Comparison of ENCODE assay signal across 12 cellular contexts in the genomic region with DNA sequence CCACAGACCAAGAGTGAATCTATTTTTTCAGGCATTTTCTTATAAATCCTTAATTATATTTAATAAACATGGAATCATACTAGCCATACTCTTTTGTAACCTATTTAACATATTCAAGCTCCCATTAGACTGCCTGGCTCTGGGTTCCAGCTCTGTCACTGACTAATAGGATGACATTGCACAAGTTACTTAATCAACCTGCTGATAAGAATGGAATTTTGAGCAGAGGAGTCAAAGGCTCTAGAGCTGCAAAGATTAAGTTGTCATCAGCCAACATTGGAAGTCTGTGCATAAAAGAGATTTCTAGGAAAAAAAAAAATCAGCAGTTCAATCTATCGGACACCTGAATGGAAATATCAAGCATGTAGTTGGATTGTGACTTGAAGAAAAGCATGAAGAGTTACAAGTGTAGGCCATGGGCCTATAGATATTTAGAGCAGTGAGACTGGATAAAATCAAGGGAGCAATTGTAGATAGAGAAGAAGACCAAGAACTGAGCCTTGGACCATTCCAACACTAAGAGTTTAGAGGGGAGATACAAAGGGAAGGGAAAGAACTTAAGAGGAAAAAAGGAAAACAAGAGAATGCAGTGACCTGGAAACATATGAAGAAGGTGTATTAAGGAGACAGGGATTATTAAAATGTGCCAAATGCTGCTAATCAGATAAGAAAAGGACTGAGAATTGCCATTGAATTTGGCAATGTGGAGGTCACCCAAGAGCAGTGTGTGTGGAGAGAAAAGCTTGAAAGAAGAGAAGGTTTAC. TPM values are rescaled to one million over a fixed set of nuclear protein-coding genes. Genes with fewer than 3 reads are reported as not detected.
DNase-seq lines count a peak whose midpoint lies in the region; ATAC-seq and TF ChIP-seq lines count a peak whose summit lies in the region.
"Had no signal": no experiment of that assay in that cellular context is flagged by ENCODE, and none has a peak within 500 bp of the region (broad histone marks: within the 10 kb centered on the region; RNA-seq: fewer than 3 reads in every experiment).

No MANE protein-coding gene starts in this region.

- no peak for TF ChIP-seq POLR2A in breast epithelium (IDR thresholded peaks at IDR 0.05)

- BruUV-seq in MCF 10A (replicated peaks; lab: Mats Ljungman, UMichigan) = TSS peak; percentile 72

- peaks cover 70% of the 10 kb centered on the region for H3K4me1 Mint-ChIP-seq in MCF 10A (ENCODE audit: insufficient read depth, unreplicated experiment)
- H3K4me1 Mint-ChIP-seq in activated naive CD8-positive, alpha-beta T cell treated with anti-CD3 and anti-CD28 coated beads, Interleukin-2, amount 50 U/mL, for 24 hours = peaks cover 13% of the 10 kb centered on the region

- H3K4me1 ChIP-seq in breast epithelium (no peaks in the 10 kb centered on the region), muscle layer of colon (ENCODE audit: insufficient read depth, low read length) (peaks cover 5% of the 10 kb centered on the region)

- no peaks in the 10 kb centered on the region for H3K36me3 Mint-ChIP-seq in MCF 10A (ENCODE audit: insufficient read depth, unreplicated experiment)
- H3K36me3 Mint-ChIP-seq in activated naive CD8-positive, alpha-beta T cell treated with anti-CD3 and anti-CD28 coated beads, Interleukin-2, amount 50 U/mL, for 24 hours (ENCODE audit: low read depth) = no peaks in the 10 kb centered on the region

- H3K27ac ChIP-seq in breast epithelium (peak overlapping the region in 1 of 2 donors; percentile 4), muscle layer of colon (ENCODE audit: low read depth, low read length) (peak overlapping the region; percentile 14)
- H3K27ac ChIP-seq: neutrophil had no signal

- POLR2A ChIA-PET in MCF 10A (lab: Yijun Ruan, JAX) = interaction anchor here (0.7 to 11.4 kb wide), 20 partner anchors 8 to 1413 kb away, joined by 3 to 305 read pairs (median 4); a partner anchor contains a TSS

- peak overlapping the region; percentile 11 for H3K4me3 Mint-ChIP-seq in MCF 10A (ENCODE audit: unreplicated experiment)
- no peak overlapping the region for H3K4me3 Mint-ChIP-seq in activated naive CD8-positive, alpha-beta T cell treated with anti-CD3 and anti-CD28 coated beads, Interleukin-2, amount 50 U/mL, for 24 hours

- H3K27me3 Mint-ChIP-seq in MCF 10A (ENCODE audit: insufficient read depth, unreplicated experiment) = no peaks in the 10 kb centered on the region
- peaks cover 8% of the 10 kb centered on the region for H3K27me3 Mint-ChIP-seq in activated naive CD8-positive, alpha-beta T cell treated with anti-CD3 and anti-CD28 coated beads, Interleukin-2, amount 50 U/mL, for 24 hours

- no peak overlapping the region for H3K9ac ChIP-seq in muscle layer of colon (ENCODE audit: low read length)

- H3K27me3 ChIP-seq in breast epithelium (no peaks in the 10 kb centered on the region), muscle layer of colon (ENCODE audit: control insufficient read depth in 1 of 2, insufficient read depth in 2 of 2, low read length in 2 of 2) (no peaks in the 10 kb centered on the region)
- H3K27me3 ChIP-seq: neutrophil had no signal

- no peak for ATAC-seq in GM18517 (IDR thresholded peaks at IDR 0.05; ENCODE audit: unreplicated experiment)
- ATAC-seq in activated naive CD8-positive, alpha-beta T cell treated with anti-CD3 and anti-CD28 coated beads, Interleukin-2, amount 50 U/mL, for 24 hours = no peak

- H3K4me3 ChIP-seq in breast epithelium (no peak overlapping the region), epithelial cell of esophagus (ENCODE audit: low read length) (no peak overlapping the region), muscle layer of colon (ENCODE audit: low read depth in 1 of 2, low read length in 2 of 2) (no peak overlapping the region)

- H3K36me3 ChIP-seq in breast epithelium (no peaks in the 10 kb centered on the region), muscle layer of colon (ENCODE audit: insufficient read depth, low read length) (no peaks in the 10 kb centered on the region)
- H3K36me3 ChIP-seq: neutrophil had no signal

- DNase-seq in MCF 10A (ENCODE audit: unreplicated experiment) (no peak), breast epithelium (ENCODE audit: low spot score in 2 of 2) (no peak), epithelial cell of esophagus (ENCODE audit: low read depth) (peak; percentile 80), SW 1271 (lab: John Stamatoyannopoulos, UW) (no peak), MV-4-11 (lab: John Stamatoyannopoulos, UW) (no peak)
- no peak for DNase-seq in activated naive CD8-positive, alpha-beta T cell treated with anti-CD3 and anti-CD28 coated beads, Interleukin-2, amount 50 U/mL, for 24 hours
- DNase-seq: ACHN, cerebellar nuclear complex, NCI-H345 had no signal

- no peaks in the 10 kb centered on the region for H3K9me3 Mint-ChIP-seq in MCF 10A (ENCODE audit: unreplicated experiment)
- no peaks in the 10 kb centered on the region for H3K9me3 Mint-ChIP-seq in activated naive CD8-positive, alpha-beta T cell treated with anti-CD3 and anti-CD28 coated beads, Interleukin-2, amount 50 U/mL, for 24 hours

- intact Hi-C loops in MCF 10A (cut with micrococcal nuclease) (loop anchor here (1.0 kb wide), 1 partner anchor 21 kb away; no protein-coding TSS in a partner anchor), breast epithelium (cut with DNase I; ENCODE audit: low total_unique reads) (no loop called here)

- TF ChIP-seq CTCF in MCF 10A (IDR thresholded peaks at IDR 0.05; ENCODE audit: unreplicated experiment) (no peak), breast epithelium (IDR thresholded peaks at IDR 0.05) (no peak), epithelial cell of esophagus (IDR thresholded peaks at IDR 0.05; ENCODE audit: insufficient read depth, low read depth, low read length, missing control alignments) (no peak)

- H3K9me3 ChIP-seq in breast epithelium = no peaks in the 10 kb centered on the region
- no peaks in the 10 kb centered on the region for H3K9me3 ChIP-seq in muscle layer of colon (ENCODE audit: low read length)
- H3K9me3 ChIP-seq: neutrophil had no signal

- CTCF ChIA-PET in MCF 10A (lab: Yijun Ruan, JAX) = interaction anchor here (0.6 to 3.8 kb wide), 12 partner anchors 8 to 154 kb away, joined by 3 to 13 read pairs (median 4); a partner anchor contains a TSS

- H3K27ac Mint-ChIP-seq in MCF 10A (ENCODE audit: low read depth, unreplicated experiment) = peak overlapping the region; percentile 92
- no peak overlapping the region for H3K27ac Mint-ChIP-seq in activated naive CD8-positive, alpha-beta T cell treated with anti-CD3 and anti-CD28 coated beads, Interleukin-2, amount 50 U/mL, for 24 hours

RNA-seq across cellular contexts. Expression of a gene that starts 11.0 kb away (rescaled TPM):
- total RNA-seq in MCF 10A (2022) = 17.9 and 20.2 TPM in 2 replicates
- total RNA-seq in breast epithelium = 10 to 100 TPM; 19.0 to 37.3 (median 26.2) TPM

RNA-seq across cellular contexts. Expression of a gene that starts 40.8 kb away (rescaled TPM):
- total RNA-seq in MCF 10A (2022) (28.8 and 32.5 TPM in 2 replicates), breast epithelium (10 to 100 TPM; 17.3 to 48.3 (median 39.7) TPM)
